ENCODE assay signal across 20 cellular contexts in the genomic region with DNA sequence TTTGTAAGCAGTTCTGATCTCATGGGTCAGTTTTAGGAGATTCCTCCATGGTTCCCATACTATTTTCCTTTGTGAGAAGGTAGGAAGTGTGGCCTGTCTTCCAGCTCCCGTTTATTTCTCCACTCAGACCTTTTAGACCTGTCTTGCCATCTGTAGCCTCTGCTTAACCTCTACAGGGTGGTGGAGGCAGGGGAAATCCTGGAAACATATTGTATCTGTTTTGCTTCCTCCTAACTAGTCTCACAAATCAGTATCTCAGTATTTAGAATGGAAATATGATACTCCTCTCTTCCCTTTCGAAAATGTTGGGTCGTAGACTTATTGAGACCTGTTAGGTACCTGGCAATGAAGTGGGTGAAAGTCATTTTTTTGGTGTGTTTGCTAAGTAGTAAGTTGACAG.
A peak's percentile ranks its signal among the peaks of the same experiment; 100 is the strongest.
DNase-seq lines count a peak whose midpoint lies in the region; ATAC-seq and TF ChIP-seq lines count a peak whose summit lies in the region.
"Had no signal": no experiment of that assay in that cellular context is flagged by ENCODE, and none has a peak within 500 bp of the region (broad histone marks: within the 10 kb centered on the region; RNA-seq: fewer than 3 reads in every experiment).

No MANE protein-coding gene starts in this region.

- H3K9me3 ChIP-seq in adipocyte (ENCODE audit: control insufficient read depth, low read length) (no peaks in the 10 kb centered on the region), tibial artery (no peaks in the 10 kb centered on the region)
- H3K9me3 ChIP-seq: A549; BLaER1 treated with 17β-estradiol and CSF1 and Interleukin-3, amounts not matched to agents 10 nM and 100 nM; SJSA1 had no signal

- ATAC-seq in stimulated activated effector memory CD8-positive, alpha-beta T cell treated with anti-CD3 and anti-CD28 coated beads, Interleukin-12 subunit alpha, Interleukin-12 subunit beta, amount 100 ng/mL, for 72 hours, result no peak
- ATAC-seq in GM21423 (IDR thresholded peaks at IDR 0.05; ENCODE audit: unreplicated experiment), result no peak
- ATAC-seq: A549; activated T-cell treated with anti-CD3 and anti-CD28 coated beads, Interleukin-2, amount 50 U/mL, for 4 hours; naive thymus-derived CD8-positive, alpha-beta T cell had no signal

- no peak for TF ChIP-seq CTCF in tibial artery (IDR thresholded peaks at IDR 0.05)

- H3K27ac ChIP-seq in tibial artery, result peak overlapping the region; percentile 58 to 69
- H3K27ac ChIP-seq: A549; BLaER1 treated with 17β-estradiol and CSF1 and Interleukin-3, amounts not matched to agents 10 nM and 100 nM; PC-9; SJSA1 had no signal

- peak; percentile 6 for DNase-seq in NCI-H82 (lab: John Stamatoyannopoulos, UW)
- no peak for DNase-seq in NCI-H82 treated with DMSO at 0.1 percent for 48 hours (lab: John Stamatoyannopoulos, UW; ENCODE audit: unreplicated experiment)
- DNase-seq in adipocyte (ENCODE audit: low read depth), result no peak
- DNase-seq in lung microvascular endothelial cell (ENCODE audit: low read depth in 2 of 2), result peak; percentile 25 to 62
- DNase-seq in tibial artery, result no peak
- DNase-seq in stimulated activated effector memory CD8-positive, alpha-beta T cell treated with anti-CD3 and anti-CD28 coated beads, Interleukin-12 subunit alpha, Interleukin-12 subunit beta, amount 100 ng/mL, for 72 hours (ENCODE audit: low spot score in 2 of 2), result no peak
- DNase-seq in NCI-H187 treated with DMSO at 0.1 percent for 48 hours (lab: John Stamatoyannopoulos, UW), result no peak
- DNase-seq: activated naive CD4-positive, alpha-beta T cell treated with anti-CD3 and anti-CD28 coated beads for 36 hours; activated T-cell treated with anti-CD3 and anti-CD28 coated beads, Interleukin-2, amount 50 U/mL, for 4 hours; naive thymus-derived CD8-positive, alpha-beta T cell; NCI-H1092; NCI-H774; PC-9; stimulated activated CD4-positive, alpha-beta T cell treated with anti-CD3 and anti-CD28 coated beads, Interleukin-4, amount 100 ng/mL, for 24 hours; T-helper 2 cell had no signal

- no peak overlapping the region for H3K27ac Mint-ChIP-seq in stimulated activated effector memory CD8-positive, alpha-beta T cell treated with anti-CD3 and anti-CD28 coated beads, Interleukin-12 subunit alpha, Interleukin-12 subunit beta, amount 100 ng/mL, for 72 hours
- H3K27ac Mint-ChIP-seq: activated naive CD4-positive, alpha-beta T cell treated with anti-CD3 and anti-CD28 coated beads for 36 hours; naive thymus-derived CD8-positive, alpha-beta T cell had no signal

- intact Hi-C loops in tibial artery (cut with DNase I; ENCODE audit: low total_unique reads), result no loop called here

- H3K4me3 Mint-ChIP-seq in stimulated activated effector memory CD8-positive, alpha-beta T cell treated with anti-CD3 and anti-CD28 coated beads, Interleukin-12 subunit alpha, Interleukin-12 subunit beta, amount 100 ng/mL, for 72 hours, result no peak overlapping the region
- H3K4me3 Mint-ChIP-seq: activated naive CD4-positive, alpha-beta T cell treated with anti-CD3 and anti-CD28 coated beads for 36 hours; activated T-cell treated with anti-CD3 and anti-CD28 coated beads, Interleukin-2, amount 50 U/mL, for 4 hours; naive thymus-derived CD8-positive, alpha-beta T cell had no signal

- H3K36me3 ChIP-seq in adipocyte (ENCODE audit: control insufficient read depth, insufficient read depth, low read length, severe bottlenecking), result no peaks in the 10 kb centered on the region
- H3K36me3 ChIP-seq in tibial artery, result no peaks in the 10 kb centered on the region
- H3K36me3 ChIP-seq: SJSA1 had no signal

- H3K27me3 ChIP-seq in adipocyte (replicated peaks; ENCODE audit: control insufficient read depth, insufficient read depth, low read length) (no peaks in the 10 kb centered on the region), tibial artery (no peaks in the 10 kb centered on the region)
- H3K27me3 ChIP-seq: BLaER1 treated with 17β-estradiol and CSF1 and Interleukin-3, amounts not matched to agents 10 nM and 100 nM; SJSA1 had no signal

- H3K9ac ChIP-seq in adipocyte (ENCODE audit: low read length), result peak overlapping the region; percentile 40
- H3K9ac ChIP-seq: BLaER1 treated with 17β-estradiol and CSF1 and Interleukin-3, amounts not matched to agents 10 nM and 100 nM had no signal

- H3K4me1 Mint-ChIP-seq in stimulated activated effector memory CD8-positive, alpha-beta T cell treated with anti-CD3 and anti-CD28 coated beads, Interleukin-12 subunit alpha, Interleukin-12 subunit beta, amount 100 ng/mL, for 72 hours, result peaks cover 15% of the 10 kb centered on the region

- H3K4me3 ChIP-seq in adipocyte (ENCODE audit: low read length) (peak overlapping the region; percentile 45), tibial artery (no peak overlapping the region)
- H3K4me3 ChIP-seq: A549; BLaER1 treated with 17β-estradiol and CSF1 and Interleukin-3, amounts not matched to agents 10 nM and 100 nM; PC-9; SJSA1; skin epidermis had no signal

- H3K4me1 ChIP-seq in adipocyte (ENCODE audit: control insufficient read depth, insufficient read depth, low read length) (peaks cover 40% of the 10 kb centered on the region), tibial artery (peaks cover 0 to 75% (median 35%) of the 10 kb centered on the region in 4 donors)
- H3K4me1 ChIP-seq: A549 had no signal

- H3K9me3 Mint-ChIP-seq in stimulated activated effector memory CD8-positive, alpha-beta T cell treated with anti-CD3 and anti-CD28 coated beads, Interleukin-12 subunit alpha, Interleukin-12 subunit beta, amount 100 ng/mL, for 72 hours, result no peaks in the 10 kb centered on the region
- H3K9me3 Mint-ChIP-seq: activated naive CD4-positive, alpha-beta T cell treated with anti-CD3 and anti-CD28 coated beads for 36 hours; activated T-cell treated with anti-CD3 and anti-CD28 coated beads, Interleukin-2, amount 50 U/mL, for 4 hours; naive thymus-derived CD8-positive, alpha-beta T cell had no signal

- H3K36me3 Mint-ChIP-seq in stimulated activated effector memory CD8-positive, alpha-beta T cell treated with anti-CD3 and anti-CD28 coated beads, Interleukin-12 subunit alpha, Interleukin-12 subunit beta, amount 100 ng/mL, for 72 hours, result peaks cover 38% of the 10 kb centered on the region

Comparison
In these comparisons a context has a peak if more than half of its experiments do, and no peak if none do; other contexts are left out.
1. DNase-seq: peak in NCI-H82 (single experiment) and lung microvascular endothelial cell (2 of 2); none in NCI-H82 treated with DMSO at 0.1 percent for 48 hours (single experiment), adipocyte (single experiment), tibial artery (0 of 2), stimulated activated effector memory CD8-positive, alpha-beta T cell treated with anti-CD3 and anti-CD28 coated beads, Interleukin-12 subunit alpha, Interleukin-12 subunit beta, amount 100 ng/mL, for 72 hours (0 of 2) and NCI-H187 treated with DMSO at 0.1 percent for 48 hours (single experiment).